In the genomic region with DNA sequence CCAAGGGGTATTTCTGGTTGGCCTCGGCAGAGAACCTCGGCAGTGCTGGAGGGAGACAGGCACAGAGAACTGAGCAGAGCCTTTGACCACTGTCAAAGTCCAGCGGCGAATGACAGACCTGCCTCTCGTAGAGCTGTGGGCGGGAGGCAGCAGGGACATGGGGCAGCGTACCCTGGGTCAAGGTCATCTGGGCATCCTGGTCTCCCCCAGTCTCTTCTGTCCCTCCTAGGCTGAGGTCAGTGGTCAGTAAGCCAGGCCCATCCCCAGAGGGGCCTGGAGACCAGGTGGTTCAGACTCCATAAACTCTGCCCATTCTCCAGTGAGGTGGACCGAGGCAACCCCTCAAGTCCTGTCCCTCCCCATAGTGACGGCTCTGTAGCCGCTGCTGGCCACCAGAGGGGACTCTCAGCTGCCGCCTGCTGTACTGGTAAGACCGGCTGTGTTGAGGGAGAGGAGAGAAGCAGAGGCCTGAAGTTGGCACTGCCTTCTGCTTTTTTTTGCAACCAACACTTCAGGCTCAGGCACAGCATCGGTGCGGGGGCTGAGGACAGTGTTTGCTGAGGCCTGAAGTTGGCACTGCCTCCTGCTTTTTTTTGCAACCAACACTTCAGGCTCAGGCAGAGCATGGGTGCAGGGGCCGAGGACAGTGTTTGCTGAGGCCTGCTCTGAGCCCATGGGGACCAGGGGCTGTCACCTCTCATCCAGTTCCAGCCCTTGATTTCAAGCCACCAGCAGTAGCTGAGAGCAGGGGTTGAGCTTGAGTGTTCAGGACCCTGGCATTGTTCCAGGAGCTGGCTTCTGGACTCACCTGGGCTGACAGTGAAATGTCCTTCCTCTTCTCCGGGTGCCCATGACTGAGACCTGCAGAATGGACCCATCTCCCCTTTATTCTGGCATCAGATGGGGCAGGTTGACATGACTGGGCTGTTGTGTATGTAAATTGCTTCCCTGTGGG, we compare ENCODE assay signal across 8 cellular contexts. TPM values are rescaled to one million over a fixed set of nuclear protein-coding genes. Genes with fewer than 3 reads are reported as not detected.
DNase-seq lines count a peak whose midpoint lies in the region; ATAC-seq and TF ChIP-seq lines count a peak whose summit lies in the region.

A gene with protein sequence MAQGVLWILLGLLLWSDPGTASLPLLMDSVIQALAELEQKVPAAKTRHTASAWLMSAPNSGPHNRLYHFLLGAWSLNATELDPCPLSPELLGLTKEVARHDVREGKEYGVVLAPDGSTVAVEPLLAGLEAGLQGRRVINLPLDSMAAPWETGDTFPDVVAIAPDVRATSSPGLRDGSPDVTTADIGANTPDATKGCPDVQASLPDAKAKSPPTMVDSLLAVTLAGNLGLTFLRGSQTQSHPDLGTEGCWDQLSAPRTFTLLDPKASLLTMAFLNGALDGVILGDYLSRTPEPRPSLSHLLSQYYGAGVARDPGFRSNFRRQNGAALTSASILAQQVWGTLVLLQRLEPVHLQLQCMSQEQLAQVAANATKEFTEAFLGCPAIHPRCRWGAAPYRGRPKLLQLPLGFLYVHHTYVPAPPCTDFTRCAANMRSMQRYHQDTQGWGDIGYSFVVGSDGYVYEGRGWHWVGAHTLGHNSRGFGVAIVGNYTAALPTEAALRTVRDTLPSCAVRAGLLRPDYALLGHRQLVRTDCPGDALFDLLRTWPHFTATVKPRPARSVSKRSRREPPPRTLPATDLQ (minus strand): TSS at position 111 of the 955 bp plus-strand sequence. CDS start 130 bp downstream, outside the sequence.

- H3K4me1 Mint-ChIP-seq in mesothelial cell of epicardium = no peaks in the 10 kb centered on the region

- H3K27me3 ChIP-seq in Loucy (ENCODE audit: insufficient read depth, low read length, poor library complexity, severe bottlenecking) (no peaks in the 10 kb centered on the region), colonic mucosa (no peaks in the 10 kb centered on the region)

- TF ChIP-seq CTCF in Loucy (conservative IDR thresholded peaks at IDR 0.05; ENCODE audit: low read length) = peak; percentile 45
- TF ChIP-seq CTCF in omental fat pad (IDR thresholded peaks at IDR 0.05) = no peak
- TF ChIP-seq CTCF in mesothelial cell of epicardium (IDR thresholded peaks at IDR 0.05; ENCODE audit: unreplicated experiment) = no peak
- TF ChIP-seq CTCF in colonic mucosa (IDR thresholded peaks at IDR 0.05) = no peak

- no peaks in the 10 kb centered on the region for H3K27me3 Mint-ChIP-seq in mesothelial cell of epicardium (ENCODE audit: low read depth)

- no peak within 1 kb of the TSS for H3K4me3 ChIP-seq in Loucy (ENCODE audit: low read length, poor library complexity, severe bottlenecking)
- H3K4me3 ChIP-seq in colonic mucosa = no peak within 1 kb of the TSS

- H2AFZ ChIP-seq in Loucy (ENCODE audit: low read length) = no peak within 1 kb of the TSS

- H3K9ac ChIP-seq in Loucy (ENCODE audit: low read depth, low read length, poor library complexity, severe bottlenecking) (no peak within 1 kb of the TSS), colonic mucosa (ENCODE audit: low read depth in 2 of 2, low read length in 2 of 2) (no peak within 1 kb of the TSS)

- H3K9me3 ChIP-seq in Loucy (ENCODE audit: insufficient read depth, low read depth, low read length) = no peaks in the 10 kb centered on the region
- no peaks in the 10 kb centered on the region for H3K9me3 ChIP-seq in colonic mucosa

- no peaks in the 10 kb centered on the region for H4K20me1 ChIP-seq in Loucy (ENCODE audit: insufficient read depth, low read length, poor library complexity, severe bottlenecking)

- no peaks in the 10 kb centered on the region for H3K36me3 Mint-ChIP-seq in mesothelial cell of epicardium

- peak; percentile 28 for ATAC-seq in omental fat pad (ENCODE audit: low FRiP score)

- intact Hi-C loops in colonic mucosa (cut with DNase I) = no loop called here

- peak; percentile 30 for DNase-seq in Daoy (ENCODE audit: low read depth)
- DNase-seq in cerebellar cortex (ENCODE audit: low spot score) = peak; percentile 20
- DNase-seq in omental fat pad (ENCODE audit: low spot score) = no peak
- DNase-seq in NCI-H128 (lab: John Stamatoyannopoulos, UW; ENCODE audit: unreplicated experiment) = no peak
- DNase-seq in midbrain (lab: John Stamatoyannopoulos, UW) = no peak
- no peak for DNase-seq in mesothelial cell of epicardium (ENCODE audit: low spot score in 2 of 2, unreplicated experiment in 2 of 2)
- no peak for DNase-seq in colonic mucosa

- H3F3A ChIP-seq in Loucy (ENCODE audit: low read depth) = no peaks in the 10 kb centered on the region

- no peak within 1 kb of the TSS for H3K4me3 Mint-ChIP-seq in mesothelial cell of epicardium

- H3K9me3 Mint-ChIP-seq in mesothelial cell of epicardium = peaks cover 31% of the 10 kb centered on the region

- H3K4me2 ChIP-seq in Loucy (ENCODE audit: low read depth, low read length, poor library complexity, severe bottlenecking) = no peak within 1 kb of the TSS

- H3K27ac ChIP-seq in colonic mucosa = no peak within 1 kb of the TSS

- H3K9me2 ChIP-seq in Loucy (replicated peaks; ENCODE audit: low read depth, low read length) = no peaks in the 10 kb centered on the region

- H3K27ac Mint-ChIP-seq in mesothelial cell of epicardium = no peak within 1 kb of the TSS

- H3K36me3 ChIP-seq in Loucy (ENCODE audit: insufficient read depth, low read length) (no peaks in the 10 kb centered on the region), colonic mucosa (no peaks in the 10 kb centered on the region)

- H3K79me2 ChIP-seq in Loucy (ENCODE audit: insufficient read depth, low read length) = no peaks in the 10 kb centered on the region

- H3K4me1 ChIP-seq in Loucy (ENCODE audit: insufficient read depth, low read length, poor library complexity, severe bottlenecking) (peaks cover 13% of the 10 kb centered on the region), colonic mucosa (no peaks in the 10 kb centered on the region)

RNA-seq across cellular contexts. Expression of the gene that starts here (rescaled TPM):
- total RNA-seq in Daoy (2014; rRNA removed; shearing (Covaris generic)) = 0.17 TPM in 1 of 2 replicates, not detected in the other
- total RNA-seq in omental fat pad = not detected
- total RNA-seq in mesothelial cell of epicardium = not detected in 3 replicates
- total RNA-seq in colonic mucosa = not detected

Comparison
In these comparisons a context has a peak if more than half of its experiments do, and no peak if none do; other contexts are left out.
1. Peak in DNase-seq in Daoy; RNA of the gene not detected or under 1 TPM.
2. Peak in ATAC-seq in omental fat pad; RNA of the gene not detected or under 1 TPM.